In genomic region chr1:161511018-161511755, GRCh38 we compare ENCODE assay signal across 25 cellular contexts. TPM values are rescaled to one million over a fixed set of nuclear protein-coding genes. Genes with fewer than 3 reads are reported as not detected.
A peak's percentile ranks its signal among the peaks of the same experiment; 100 is the strongest.
DNase-seq lines count a peak whose midpoint lies in the region; ATAC-seq, FAIRE-seq and TF ChIP-seq lines count a peak whose summit lies in the region.
"Had no signal": no experiment of that assay in that cellular context is flagged by ENCODE, and none has a peak within 500 bp of the region (broad histone marks: within the 10 kb centered on the region; RNA-seq: fewer than 3 reads in every experiment).

No MANE protein-coding gene starts in this region.

- peak overlapping the region in 1 of 2 donors; percentile 35 for H3K4me3 Mint-ChIP-seq in CD14-positive monocyte
- H3K4me3 Mint-ChIP-seq: B cell, HFFc6, immature natural killer cell, T-helper 17 cell, type B pancreatic cell had no signal

- no peak for FAIRE-seq in pancreas (lab: Jason Lieb, UNC)
- FAIRE-seq: bronchial epithelial cell, D721Med had no signal

- H3K4me3 ChIP-seq in choroid plexus epithelial cell (ENCODE audit: low read depth, low read length) (no peak overlapping the region), pancreas (no peak overlapping the region)
- H3K4me3 ChIP-seq: adrenal gland, heart right ventricle had no signal

- TF ChIP-seq CTCF in choroid plexus epithelial cell (conservative IDR thresholded peaks at IDR 0.05; ENCODE audit: low read depth, low read length) (no peak), pancreas (IDR thresholded peaks at IDR 0.05) (no peak), CD14-positive monocyte (IDR thresholded peaks at IDR 0.05) (no peak)

- H3K27ac Mint-ChIP-seq in CD14-positive monocyte, result peak overlapping the region in 1 of 7 donors; percentile 25
- H3K27ac Mint-ChIP-seq: B cell, HFFc6, T-helper 17 cell, type B pancreatic cell had no signal

- no peaks in the 10 kb centered on the region for H3K27me3 ChIP-seq in pancreas

- H3K4me1 Mint-ChIP-seq in CD14-positive monocyte, result peaks cover 70% of the 10 kb centered on the region
- H3K4me1 Mint-ChIP-seq: T-helper 17 cell had no signal

- WGBS in pancreas, 2 donors, result 52 to 59% methylated on average over 5 of the region's 5 CpGs

- ATAC-seq in pancreas (peak in 3 of 4 donors; percentile 18 to 57 (median 54)), HG02678 (IDR thresholded peaks at IDR 0.05; ENCODE audit: unreplicated experiment) (no peak)
- ATAC-seq: Panc1, T-helper 17 cell had no signal

- DNase-seq in DMS 273 (lab: John Stamatoyannopoulos, UW; ENCODE audit: unreplicated experiment) (peak; percentile 34), DMS 273 treated with DMSO at 0.1 percent for 48 hours (lab: John Stamatoyannopoulos, UW) (no peak), NCI-H2029 treated with DMSO at 0.1 percent for 48 hours (lab: John Stamatoyannopoulos, UW) (peak; percentile 68), choroid plexus epithelial cell (ENCODE audit: low read depth) (peak; percentile 26), pancreas (no peak), NCI-H2171 (lab: John Stamatoyannopoulos, UW) (no peak), CD14-positive monocyte (ENCODE audit: low spot score) (no peak)
- DNase-seq: activated CD4-positive, alpha-beta T cell treated with anti-CD3 and anti-CD28 coated beads, Interleukin-2, amount 50 U/mL, for 1 hour; activated CD8-positive, alpha-beta memory T cell treated with anti-CD3 and anti-CD28 coated beads, Interleukin-2, amount 50 U/mL, for 48 hours; activated effector memory CD4-positive, alpha-beta T cell treated with anti-CD3 and anti-CD28 coated beads, Interleukin-2, amount 50 U/mL, for 16 hours; adrenal gland; heart right ventricle; HFFc6; immature natural killer cell; retina; T-helper 17 cell had no signal

- H3K4me1 ChIP-seq in pancreas, result peaks cover 0 to 7% (median 0%) of the 10 kb centered on the region in 3 donors
- H3K4me1 ChIP-seq: adrenal gland had no signal

- H3K27ac ChIP-seq in pancreas, result no peak overlapping the region
- H3K27ac ChIP-seq: 22Rv1, adrenal gland, heart right ventricle had no signal

- H3K9me3 ChIP-seq in pancreas, result no peaks in the 10 kb centered on the region
- H3K9me3 ChIP-seq: adrenal gland, heart right ventricle had no signal

- peaks cover 75 to 88% of the 10 kb centered on the region in 2 donors for H3K36me3 Mint-ChIP-seq in CD14-positive monocyte
- H3K36me3 Mint-ChIP-seq: immature natural killer cell, type B pancreatic cell had no signal

- no peaks in the 10 kb centered on the region for H3K36me3 ChIP-seq in pancreas
- H3K36me3 ChIP-seq: adrenal gland had no signal

- no peaks in the 10 kb centered on the region for H3K27me3 Mint-ChIP-seq in CD14-positive monocyte (ENCODE audit: low read depth in 3 of 3)
- H3K27me3 Mint-ChIP-seq: B cell had no signal

- intact Hi-C loops in pancreas (cut with DNase I) (no loop called here), CD14-positive monocyte (cut with micrococcal nuclease) (no loop called here)

- H3K9me3 Mint-ChIP-seq in CD14-positive monocyte, result peaks cover 0 to 2% (median 0%) of the 10 kb centered on the region in 7 donors
- H3K9me3 Mint-ChIP-seq: HFFc6, immature natural killer cell, type B pancreatic cell had no signal

RNA-seq across cellular contexts. Expression of gene FCGR2A, which starts 5.9 kb away (rescaled TPM):
- 10 to 100 TPM in 3 of 6 donors, 1 to 10 TPM in 3; 2.0 to 32.7 (median 7.6) TPM for total RNA-seq in pancreas
- polyA plus RNA-seq in pancreas, result 1 to 10 TPM; 2.1 to 3.1 TPM
- 100 to 1,000 TPM; 281 to 588 TPM for polyA plus RNA-seq in CD14-positive monocyte
- total RNA-seq: bronchial epithelial cell had no signal

RNA-seq across cellular contexts. Expression of gene HSPA6, which starts 13.2 kb away (rescaled TPM):
- total RNA-seq in pancreas, result 1 to 10 TPM in 3 of 6 donors, under 1 TPM in 3; 0.19 to 2.2 (median 0.91) TPM
- 1 to 10 TPM; 1.6 to 3.4 TPM for polyA plus RNA-seq in pancreas
- 10 to 100 TPM in 1 of 2 donors, 1 to 10 TPM in 1; 3.4 to 19.3 TPM for polyA plus RNA-seq in CD14-positive monocyte

RNA-seq across cellular contexts. Expression of gene FCGR3A, which starts 38.4 kb away (rescaled TPM):
- total RNA-seq in pancreas, result 10 to 100 TPM in 2 of 6 donors, 1 to 10 TPM in 4; 2.0 to 23.1 (median 6.1) TPM
- polyA plus RNA-seq in pancreas (1 to 10 TPM; 2.3 to 2.4 TPM), CD14-positive monocyte (100 to 1,000 TPM in 1 of 2 donors, 10 to 100 TPM in 1; 35.9 to 131 TPM)
- total RNA-seq: bronchial epithelial cell, G401, HFFc6, SK-MEL-5 had no signal

Comparison
In these comparisons a context has a peak if more than half of its experiments do, and no peak if none do; other contexts are left out.
1. DNase-seq: peak in DMS 273 (single experiment), NCI-H2029 treated with DMSO at 0.1 percent for 48 hours (single experiment) and choroid plexus epithelial cell (single experiment); none in DMS 273 treated with DMSO at 0.1 percent for 48 hours (single experiment), pancreas (0 of 6), NCI-H2171 (single experiment) and CD14-positive monocyte (single experiment).
2. RNA of gene FCGR2A, which starts 5.9 kb away (polyA plus RNA-seq): 281 to 588 TPM in CD14-positive monocyte; 2.1 to 3.1 TPM in pancreas; every median in the first group is over 10 times any median in the second.
3. RNA of gene FCGR3A, which starts 38.4 kb away (polyA plus RNA-seq): 35.9 to 131 TPM in CD14-positive monocyte; 2.3 to 2.4 TPM in pancreas; every median in the first group is over 10 times any median in the second.